In genomic region chr12:7994731-7995205, GRCh38 we compare ENCODE assay signal across 1 cellular context.
TF ChIP-seq lines count a peak whose summit lies in the region.

No MANE protein-coding gene starts in this region.

TF ChIP-seq in HepG2, 621 proteins besides CTCF, POLR2A, EP300 and RAD21 (continued from another document):
- TF ChIP-seq, protein P1, sequence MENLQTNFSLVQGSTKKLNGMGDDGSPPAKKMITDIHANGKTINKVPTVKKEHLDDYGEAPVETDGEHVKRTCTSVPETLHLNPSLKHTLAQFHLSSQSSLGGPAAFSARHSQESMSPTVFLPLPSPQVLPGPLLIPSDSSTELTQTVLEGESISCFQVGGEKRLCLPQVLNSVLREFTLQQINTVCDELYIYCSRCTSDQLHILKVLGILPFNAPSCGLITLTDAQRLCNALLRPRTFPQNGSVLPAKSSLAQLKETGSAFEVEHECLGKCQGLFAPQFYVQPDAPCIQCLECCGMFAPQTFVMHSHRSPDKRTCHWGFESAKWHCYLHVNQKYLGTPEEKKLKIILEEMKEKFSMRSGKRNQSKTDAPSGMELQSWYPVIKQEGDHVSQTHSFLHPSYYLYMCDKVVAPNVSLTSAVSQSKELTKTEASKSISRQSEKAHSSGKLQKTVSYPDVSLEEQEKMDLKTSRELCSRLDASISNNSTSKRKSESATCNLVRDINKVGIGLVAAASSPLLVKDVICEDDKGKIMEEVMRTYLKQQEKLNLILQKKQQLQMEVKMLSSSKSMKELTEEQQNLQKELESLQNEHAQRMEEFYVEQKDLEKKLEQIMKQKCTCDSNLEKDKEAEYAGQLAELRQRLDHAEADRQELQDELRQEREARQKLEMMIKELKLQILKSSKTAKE (CRISPR knock-in tag; IDR thresholded peaks at IDR 0.05; ENCODE audit: borderline replicate concordance), result no peak
- TF ChIP-seq ZNF557 (CRISPR knock-in tag; IDR thresholded peaks at IDR 0.05), result no peak
- TF ChIP-seq ZNF615 (CRISPR knock-in tag; IDR thresholded peaks at IDR 0.05; ENCODE audit: borderline replicate concordance), result no peak
